In genomic region chr2:71603851-71604708, GRCh38 we compare ENCODE assay signal across 15 cellular contexts.
DNase-seq lines count a peak whose midpoint lies in the region; TF ChIP-seq lines count a peak whose summit lies in the region.
"Had no signal": no experiment of that assay in that cellular context is flagged by ENCODE, and none has a peak within 500 bp of the region (broad histone marks: within the 10 kb centered on the region; RNA-seq: fewer than 3 reads in every experiment).

No MANE protein-coding gene starts in this region.

- peaks cover 20% of the 10 kb centered on the region for H3K4me1 Mint-ChIP-seq in glutamatergic neuron (ENCODE audit: low read depth, unreplicated experiment)
- H3K4me1 Mint-ChIP-seq: B cell had no signal

- no peaks in the 10 kb centered on the region for H3K9me3 ChIP-seq in neutrophil
- H3K9me3 ChIP-seq: Peyer's patch had no signal

- H3K4me3 ChIP-seq in AG09309 (ENCODE audit: control insufficient read depth, low read depth, low read length) (no peak overlapping the region), neutrophil (ENCODE audit: low read depth in 1 of 2, low read length in 1 of 2) (no peak overlapping the region)
- H3K4me3 ChIP-seq: Peyer's patch had no signal

- in situ Hi-C loops in SK-MEL-5 (cut with HindIII; ENCODE audit: low pct_unique_long_range_greater_than_20kb, low sequenced_read_pairs) = no loop called here

- no peak overlapping the region for H3K27ac Mint-ChIP-seq in glutamatergic neuron (ENCODE audit: unreplicated experiment)
- H3K27ac Mint-ChIP-seq: activated CD4-positive, alpha-beta memory T cell treated with anti-CD3 and anti-CD28 coated beads, Interleukin-2, amount 10 ng/mL, durations not matched to agents 7 days and 5 days; activated naive CD4-positive, alpha-beta T cell treated with anti-CD3 and anti-CD28 coated beads, Interleukin-2, amount 50 U/mL, for 24 hours; B cell had no signal

- TF ChIP-seq CTCF in AG09309 (IDR thresholded peaks at IDR 0.05; ENCODE audit: control insufficient read depth, insufficient read depth, low read depth, low read length, missing control alignments) = peak; percentile 27
- no peak for TF ChIP-seq CTCF in glutamatergic neuron (IDR thresholded peaks at IDR 0.05; ENCODE audit: partially characterized antibody, unreplicated experiment)
- TF ChIP-seq CTCF in neutrophil (IDR thresholded peaks at IDR 0.05) = no peak

- no peak for DNase-seq in AG09309 (ENCODE audit: low read depth)
- peak; percentile 25 for DNase-seq in SK-MEL-5 (ENCODE audit: low read depth, low spot score)
- peak; percentile 11 for DNase-seq in glutamatergic neuron
- DNase-seq in stimulated activated CD4-positive, alpha-beta T cell treated with anti-CD3 and anti-CD28 coated beads, Interleukin-1b, Interleukin-23, amount 100 ng/mL, for 48 hours = no peak
- DNase-seq in NCI-H82 treated with DMSO at 0.1 percent for 48 hours (lab: John Stamatoyannopoulos, UW; ENCODE audit: unreplicated experiment) = no peak
- no peak for DNase-seq in amniotic stem cell (lab: John Stamatoyannopoulos, UW)
- DNase-seq in pons (ENCODE audit: low spot score) = no peak
- DNase-seq: kidney glomerular epithelial cell, NCI-H226 had no signal

- H3K27me3 Mint-ChIP-seq in glutamatergic neuron (ENCODE audit: unreplicated experiment) = peaks cover 4% of the 10 kb centered on the region

- no peaks in the 10 kb centered on the region for H3K27me3 ChIP-seq in neutrophil
- H3K27me3 ChIP-seq: Peyer's patch had no signal

- H3K36me3 ChIP-seq in neutrophil = peaks cover 100% of the 10 kb centered on the region
- H3K36me3 ChIP-seq: Peyer's patch had no signal

- no peak overlapping the region for H3K4me3 Mint-ChIP-seq in glutamatergic neuron (ENCODE audit: unreplicated experiment)
- H3K4me3 Mint-ChIP-seq: activated CD4-positive, alpha-beta memory T cell treated with anti-CD3 and anti-CD28 coated beads, Interleukin-2, amount 10 ng/mL, durations not matched to agents 7 days and 5 days; activated naive CD4-positive, alpha-beta T cell treated with anti-CD3 and anti-CD28 coated beads, Interleukin-2, amount 50 U/mL, for 24 hours; B cell had no signal

- H3K9me3 Mint-ChIP-seq in glutamatergic neuron (ENCODE audit: unreplicated experiment) = peaks cover 11% of the 10 kb centered on the region
- H3K9me3 Mint-ChIP-seq: activated CD4-positive, alpha-beta memory T cell treated with anti-CD3 and anti-CD28 coated beads, Interleukin-2, amount 10 ng/mL, durations not matched to agents 7 days and 5 days; activated naive CD4-positive, alpha-beta T cell treated with anti-CD3 and anti-CD28 coated beads, Interleukin-2, amount 50 U/mL, for 24 hours; nephron had no signal

- H3K4me1 ChIP-seq in neutrophil (ENCODE audit: control insufficient read depth in 1 of 2, insufficient read depth in 1 of 2, low read depth in 1 of 2, low read length in 1 of 2) = peaks cover 27 to 28% of the 10 kb centered on the region in 2 experiments
- H3K4me1 ChIP-seq: Peyer's patch had no signal

- peak overlapping the region; percentile 25 for H3K27ac ChIP-seq in neutrophil
- H3K27ac ChIP-seq: Peyer's patch had no signal

- peaks cover 6% of the 10 kb centered on the region for H3K36me3 Mint-ChIP-seq in glutamatergic neuron (ENCODE audit: unreplicated experiment)
- H3K36me3 Mint-ChIP-seq: activated naive CD4-positive, alpha-beta T cell treated with anti-CD3 and anti-CD28 coated beads, Interleukin-2, amount 50 U/mL, for 24 hours had no signal

Comparison
In these comparisons a context has a peak if more than half of its experiments do, and no peak if none do; other contexts are left out.
1. DNase-seq: peak in SK-MEL-5 (single experiment) and glutamatergic neuron (single experiment); none in AG09309 (single experiment), stimulated activated CD4-positive, alpha-beta T cell treated with anti-CD3 and anti-CD28 coated beads, Interleukin-1b, Interleukin-23, amount 100 ng/mL, for 48 hours (single experiment), NCI-H82 treated with DMSO at 0.1 percent for 48 hours (single experiment), amniotic stem cell (single experiment) and pons (single experiment).